Comparison of ENCODE assay signal across 20 cellular contexts in genomic region chr17:75849724-75850123, GRCh38. TPM values are rescaled to one million over a fixed set of nuclear protein-coding genes. Genes with fewer than 3 reads are reported as not detected.
A peak's percentile ranks its signal among the peaks of the same experiment; 100 is the strongest.
DNase-seq lines count a peak whose midpoint lies in the region; ATAC-seq, FAIRE-seq and TF ChIP-seq lines count a peak whose summit lies in the region.
"Had no signal": no experiment of that assay in that cellular context is flagged by ENCODE, and none has a peak within 500 bp of the region (broad histone marks: within the 10 kb centered on the region; RNA-seq: fewer than 3 reads in every experiment).

No MANE protein-coding gene starts in this region.

- CTCF ChIA-PET in CD4-positive, alpha-beta T cell (lab: Charles Lee) = interaction anchor here (0.8 to 3.7 kb wide), 3 partner anchors 47 to 96 kb away, joined by 3 to 18 read pairs (median 6); partner anchors contain the start of gene TRIM65

- WGBS in body of pancreas, 2 donors = 70 to 83% methylated on average over 9 of the region's 9 CpGs
- WGBS in right cardiac atrium = 57% methylated on average over 9 of the region's 9 CpGs
- WGBS in pancreas, 2 donors = 76 to 78% methylated on average over 9 of the region's 9 CpGs

- POLR2A ChIA-PET in CD4-positive, alpha-beta T cell (lab: Charles Lee) = interaction anchor here (1.1 kb wide), 1 partner anchor 65 kb away, joined by 3 read pairs; the partner anchor contains the start of gene UNK

- no peak overlapping the region for H3K27ac ChIP-seq in CD4-positive, alpha-beta T cell (ENCODE audit: low read depth, low read length)
- H3K27ac ChIP-seq in body of pancreas (peak overlapping the region; percentile 34 to 96 (median 88)), right cardiac atrium (ENCODE audit: low read length) (peak overlapping the region; percentile 71), pancreas (peak overlapping the region in 3 of 4 donors; percentile 89 to 95 (median 93))
- H3K27ac ChIP-seq: ovary had no signal

- FAIRE-seq in pancreas (lab: Jason Lieb, UNC) = no peak

- no peaks in the 10 kb centered on the region for H3K9me3 Mint-ChIP-seq in CD4-positive, alpha-beta T cell
- H3K9me3 Mint-ChIP-seq: activated CD4-positive, alpha-beta T cell treated with anti-CD3 and anti-CD28 coated beads, Interleukin-2, amount 10 ng/mL, durations not matched to agents 7 days and 5 days; type B pancreatic cell had no signal

- no peak overlapping the region for H3K27ac Mint-ChIP-seq in CD4-positive, alpha-beta T cell
- H3K27ac Mint-ChIP-seq: activated CD4-positive, alpha-beta T cell treated with anti-CD3 and anti-CD28 coated beads, Interleukin-2, amount 10 ng/mL, durations not matched to agents 7 days and 5 days; type B pancreatic cell had no signal

- H3K4me3 Mint-ChIP-seq in CD4-positive, alpha-beta T cell = peak overlapping the region; percentile 45
- H3K4me3 Mint-ChIP-seq: activated CD4-positive, alpha-beta T cell treated with anti-CD3 and anti-CD28 coated beads, Interleukin-2, amount 10 ng/mL, durations not matched to agents 7 days and 5 days; type B pancreatic cell had no signal

- no peak for TF ChIP-seq POLR2A in body of pancreas (IDR thresholded peaks at IDR 0.05)

- H3K4me1 Mint-ChIP-seq in CD4-positive, alpha-beta T cell (ENCODE audit: low read depth) = peaks cover 30% of the 10 kb centered on the region

- H3K36me3 ChIP-seq in body of pancreas (replicated peaks in 1 of 2; ENCODE audit: insufficient read depth in 1 of 2, low read depth in 2 of 2) (peaks cover 0 to 17% of the 10 kb centered on the region in 2 donors), pancreas (peaks cover 0 to 50% (median 19%) of the 10 kb centered on the region in 3 donors)
- H3K36me3 ChIP-seq: ovary had no signal

- ATAC-seq in CD4-positive, alpha-beta T cell (ENCODE audit: poor library complexity) = no peak
- ATAC-seq in body of pancreas = no peak
- no peak for ATAC-seq in right cardiac atrium
- ATAC-seq in pancreas = no peak
- ATAC-seq in GM19397 (IDR thresholded peaks at IDR 0.05; ENCODE audit: unreplicated experiment) = no peak
- ATAC-seq in GM21447 (IDR thresholded peaks at IDR 0.05; ENCODE audit: unreplicated experiment) = no peak
- ATAC-seq: PC-3, SK-N-SH treated with all-trans-retinoic acid at 6 μM for 48 hours had no signal

- intact Hi-C loops in CD4-positive, alpha-beta T cell (cut with DNase I, micrococcal nuclease) = loop anchor here in 1 of 2 experiments (5.0 to 10.0 kb wide), 2 partner anchors 72 to 325 kb away; partner anchors contain the start of gene LLGL2
- intact Hi-C loops in body of pancreas (cut with DNase I) (no loop called here), right cardiac atrium (cut with DNase I) (no loop called here), pancreas (cut with DNase I) (no loop called here)

- peaks cover 71% of the 10 kb centered on the region for H3K36me3 Mint-ChIP-seq in CD4-positive, alpha-beta T cell (ENCODE audit: low read depth)

- DNase-seq in CD4-positive, alpha-beta T cell = no peak
- DNase-seq in body of pancreas (no peak), right cardiac atrium (peak in 1 of 3 donors; percentile 26), pancreas (peak in 1 of 6 donors; percentile 51), GM10266 (ENCODE audit: extremely low spot score) (no peak), AG08395 (ENCODE audit: low spot score) (no peak)
- DNase-seq: ACHN; activated CD4-positive, alpha-beta T cell treated with anti-CD3 and anti-CD28 coated beads, Interleukin-2, amount 10 ng/mL, durations not matched to agents 7 days and 5 days; activated naive CD4-positive, alpha-beta T cell treated with anti-CD3 and anti-CD28 coated beads, Interleukin-2, amount 50 U/mL, for 16 hours; activated T-cell treated with anti-CD3 and anti-CD28 coated beads for 4 hours; DMS79; H7; NCI-H2081; PC-3 had no signal

- H3K27me3 Mint-ChIP-seq in CD4-positive, alpha-beta T cell = no peaks in the 10 kb centered on the region
- H3K27me3 Mint-ChIP-seq: activated CD4-positive, alpha-beta T cell treated with anti-CD3 and anti-CD28 coated beads, Interleukin-2, amount 10 ng/mL, durations not matched to agents 7 days and 5 days; type B pancreatic cell had no signal

- no peak for TF ChIP-seq CTCF in CD4-positive, alpha-beta T cell (IDR thresholded peaks at IDR 0.05)
- TF ChIP-seq CTCF in body of pancreas (IDR thresholded peaks at IDR 0.05) (no peak), pancreas (IDR thresholded peaks at IDR 0.05) (no peak), GM10266 (IDR thresholded peaks at IDR 0.05; ENCODE audit: control insufficient read depth, insufficient read depth, low read depth, missing control alignments) (no peak)

- H3K4me1 ChIP-seq in body of pancreas (peaks cover 84% of the 10 kb centered on the region), right cardiac atrium (ENCODE audit: control insufficient read depth, insufficient read depth, low read length) (peaks cover 22% of the 10 kb centered on the region), pancreas (peaks cover 55 to 60% (median 56%) of the 10 kb centered on the region in 3 donors)

- H3K4me3 ChIP-seq in body of pancreas (no peak overlapping the region), right cardiac atrium (ENCODE audit: low read length) (no peak overlapping the region), pancreas (no peak overlapping the region)
- H3K4me3 ChIP-seq: ovary, skin epidermis had no signal

- H3K27me3 ChIP-seq in CD4-positive, alpha-beta T cell (ENCODE audit: control insufficient read depth, insufficient read depth, low read length) = no peaks in the 10 kb centered on the region
- H3K27me3 ChIP-seq in body of pancreas (no peaks in the 10 kb centered on the region), right cardiac atrium (ENCODE audit: control insufficient read depth, insufficient read depth) (no peaks in the 10 kb centered on the region), pancreas (no peaks in the 10 kb centered on the region)
- H3K27me3 ChIP-seq: ovary had no signal

- H3K9me3 ChIP-seq in CD4-positive, alpha-beta T cell (ENCODE audit: control insufficient read depth, low read length) = no peaks in the 10 kb centered on the region
- H3K9me3 ChIP-seq in body of pancreas = no peaks in the 10 kb centered on the region
- no peaks in the 10 kb centered on the region for H3K9me3 ChIP-seq in right cardiac atrium (ENCODE audit: control insufficient read depth, low read length)
- no peaks in the 10 kb centered on the region for H3K9me3 ChIP-seq in pancreas
- H3K9me3 ChIP-seq: ovary had no signal

RNA-seq across cellular contexts. Expression of gene WBP2, which starts 5.4 kb away (rescaled TPM):
- 100 to 1,000 TPM in 1 of 2 experiments, 10 to 100 TPM in 1; 98.5 to 114 TPM for total RNA-seq in CD4-positive, alpha-beta T cell
- total RNA-seq in body of pancreas (10 to 100 TPM; 44.2 to 49.5 TPM), right cardiac atrium (100 to 1,000 TPM; 112 to 128 (median 118) TPM), pancreas (10 to 100 TPM; 56.0 to 83.5 (median 62.9) TPM)
- polyA plus RNA-seq in right cardiac atrium (109 TPM), pancreas (100 to 1,000 TPM in 1 of 2 donors, 10 to 100 TPM in 1; 95.0 to 106 TPM)

RNA-seq across cellular contexts. Expression of gene UNC13D, which starts 5.5 kb away (rescaled TPM):
- total RNA-seq in CD4-positive, alpha-beta T cell = 100 to 1,000 TPM; 110 to 112 TPM
- total RNA-seq in body of pancreas (10 to 100 TPM in 1 of 2 donors, 1 to 10 TPM in 1; 8.6 to 21.8 TPM), right cardiac atrium (10 to 100 TPM; 12.6 to 30.4 (median 27.4) TPM), pancreas (10 to 100 TPM in 3 of 6 donors, 1 to 10 TPM in 3; 4.7 to 23.6 (median 10.0) TPM)
- polyA plus RNA-seq in right cardiac atrium (18.8 TPM), pancreas (10 to 100 TPM; 17.9 to 29.0 TPM)

RNA-seq across cellular contexts. Expression of gene TRIM47, which starts 28.7 kb away (rescaled TPM):
- 1 to 10 TPM; 2.3 to 2.8 TPM for total RNA-seq in CD4-positive, alpha-beta T cell
- 10 to 100 TPM; 39.6 to 41.8 TPM for total RNA-seq in body of pancreas
- 10 to 100 TPM; 24.1 to 25.9 (median 25.3) TPM for total RNA-seq in right cardiac atrium
- polyA plus RNA-seq in right cardiac atrium = 19.2 TPM
- total RNA-seq in pancreas = 10 to 100 TPM in 4 of 6 donors, 1 to 10 TPM in 2; 4.2 to 58.2 (median 17.6) TPM
- 10 to 100 TPM; 34.1 to 35.9 TPM for polyA plus RNA-seq in pancreas

RNA-seq across cellular contexts. Expression of gene TRIM65, which starts 47.0 kb away (rescaled TPM):
- total RNA-seq in CD4-positive, alpha-beta T cell = 10 to 100 TPM in 1 of 2 experiments, 1 to 10 TPM in 1; 9.9 to 11.7 TPM
- total RNA-seq in body of pancreas = 10 to 100 TPM; 12.5 to 21.0 TPM
- 10 to 100 TPM in 1 of 4 donors, 1 to 10 TPM in 3; 5.7 to 10.7 (median 7.7) TPM for total RNA-seq in right cardiac atrium
- polyA plus RNA-seq in right cardiac atrium = 7.9 TPM
- total RNA-seq in pancreas = 10 to 100 TPM in 3 of 6 donors, 1 to 10 TPM in 3; 8.2 to 13.1 (median 10.3) TPM
- polyA plus RNA-seq in pancreas = 10 to 100 TPM in 1 of 2 donors, 1 to 10 TPM in 1; 9.8 to 12.5 TPM

RNA-seq across cellular contexts. Expression of gene MRPL38, which starts 55.0 kb away (rescaled TPM):
- total RNA-seq in CD4-positive, alpha-beta T cell = 100 to 1,000 TPM; 146 to 147 TPM
- total RNA-seq in body of pancreas = 10 to 100 TPM; 47.7 to 77.8 TPM
- 10 to 100 TPM; 64.1 to 94.2 (median 83.8) TPM for total RNA-seq in right cardiac atrium
- polyA plus RNA-seq in right cardiac atrium = 57.9 TPM
- 10 to 100 TPM; 40.6 to 59.9 (median 45.9) TPM for total RNA-seq in pancreas
- polyA plus RNA-seq in pancreas = 10 to 100 TPM; 95.3 to 95.8 TPM
